ENCODE assay signal across 8 cellular contexts in genomic region chr14:73762375-73762822, GRCh38. TPM values are rescaled to one million over a fixed set of nuclear protein-coding genes. Genes with fewer than 3 reads are reported as not detected.
DNase-seq lines count a peak whose midpoint lies in the region; ATAC-seq, FAIRE-seq and TF ChIP-seq lines count a peak whose summit lies in the region.

No MANE protein-coding gene starts in this region.

- peaks cover 21% of the 10 kb centered on the region for H4K20me1 ChIP-seq in OCI-LY3 (ENCODE audit: insufficient read depth, low read length)
- H4K20me1 ChIP-seq in HepG2 (ENCODE audit: insufficient read depth, low read length): peaks cover 22% of the 10 kb centered on the region

- FAIRE-seq in HepG2 (lab: Jason Lieb, UNC): no peak

- TF ChIP-seq RAD21 in HepG2 (CRISPR knock-in tag; IDR thresholded peaks at IDR 0.05): no peak

- H3K9ac ChIP-seq in OCI-LY3 (ENCODE audit: low read length): peak overlapping the region; percentile 70
- H3K9ac ChIP-seq in HepG2 (ENCODE audit: insufficient read depth, low read depth, low read length): peak overlapping the region; percentile 49; the same call in 1 of the 2 replicates

- no peak for TF ChIP-seq POLR2A in HepG2 (IDR thresholded peaks at IDR 0.05; ENCODE audit: insufficient read depth in 1 of 2, low read depth in 2 of 2, low read length in 2 of 2)

- H3K4me2 ChIP-seq in OCI-LY3 (ENCODE audit: low read length) (peak overlapping the region; percentile 78), HepG2 (ENCODE audit: low read depth, low read length) (peak overlapping the region; percentile 43)

- H3K27ac ChIP-seq in OCI-LY3 (ENCODE audit: low read length) (peak overlapping the region; percentile 85), HepG2 (ENCODE audit: extremely low read length, insufficient read depth, low read length) (peak overlapping the region; percentile 66)

- H3K4me3 ChIP-seq in OCI-LY3 (ENCODE audit: low read length) (peak overlapping the region; percentile 87), HepG2 (replicated peaks in 1 of 3; ENCODE audit: insufficient read depth in 1 of 3, low read depth in 2 of 3, low read length in 3 of 3) (no peak overlapping the region)

- no peaks in the 10 kb centered on the region for H3K27me3 ChIP-seq in OCI-LY3 (ENCODE audit: low read depth, low read length)
- no peaks in the 10 kb centered on the region for H3K27me3 ChIP-seq in HepG2 (ENCODE audit: control insufficient read depth in 1 of 2, insufficient read depth in 2 of 2, low read length in 2 of 2)

- in situ Hi-C loops in HepG2 (cut with HindIII; ENCODE audit: extremely low pct_ligation_motif_present, low pct_unique_long_range_greater_than_20kb): no loop called here

- H2AFZ ChIP-seq in OCI-LY3 (ENCODE audit: low read depth, low read length) (no peak overlapping the region), HepG2 (ENCODE audit: low read length) (no peak overlapping the region)

- CTCF ChIA-PET in HepG2 (lab: Yijun Ruan, JAX; ENCODE audit: low intra/inter-chr PET ratio, low total read pairs): no interaction called here

- no TSS peak for BruUV-seq in HepG2 (replicated peaks; lab: Mats Ljungman, UMichigan)

- H3K4me1 ChIP-seq in OCI-LY3 (ENCODE audit: low read length): peaks cover 67% of the 10 kb centered on the region
- peaks cover 78% of the 10 kb centered on the region for H3K4me1 ChIP-seq in HepG2 (ENCODE audit: insufficient read depth, low read length)

- H3K36me3 ChIP-seq in OCI-LY3 (replicated peaks; ENCODE audit: low read depth, low read length) (peaks cover 9% of the 10 kb centered on the region), HepG2 (replicated peaks in 1 of 2; ENCODE audit: control insufficient read depth in 1 of 2, insufficient read depth in 2 of 2, low read length in 2 of 2) (no peaks in the 10 kb centered on the region)

- H3K79me2 ChIP-seq in OCI-LY3 (ENCODE audit: low read length) (peaks cover 71% of the 10 kb centered on the region), HepG2 (ENCODE audit: insufficient read depth, low read length) (peaks cover 83% of the 10 kb centered on the region)

- intact Hi-C loops in HepG2 (cut with micrococcal nuclease; ENCODE audit: unreplicated experiment): no loop called here

- TF ChIP-seq EP300 in HepG2 (IDR thresholded peaks at IDR 0.05; ENCODE audit: low read depth in 2 of 2, low read length in 2 of 2) (no peak), HepG2 (CRISPR knock-in tag; IDR thresholded peaks at IDR 0.05; ENCODE audit: borderline replicate concordance) (no peak)

- POLR2A ChIA-PET in HepG2 (lab: Yijun Ruan, JAX): interaction anchor here (1.1 to 4.3 kb wide), 2 partner anchors 9 to 24 kb away, joined by 4 to 29 read pairs; no protein-coding TSS in a partner anchor

- 57% methylated on average over 8 of the region's 8 CpGs for WGBS in HepG2 (ENCODE audit: low lambda C conversion rate)

- peak; percentile 11 to 30 for DNase-seq in AML-193 (lab: John Stamatoyannopoulos, UW)
- no peak for DNase-seq in HepG2 (ENCODE audit: low spot score)
- no peak for DNase-seq in RKO (ENCODE audit: low spot score)
- no peak for DNase-seq in NCI-H1930 (lab: John Stamatoyannopoulos, UW)
- DNase-seq in AG08396 (ENCODE audit: low spot score): no peak
- no peak for DNase-seq in islet precursor cell

- H3K9me3 ChIP-seq in OCI-LY3 (ENCODE audit: insufficient read depth, low read length) (no peaks in the 10 kb centered on the region), HepG2 (ENCODE audit: low read length) (no peaks in the 10 kb centered on the region)

- ATAC-seq in GM18517 (IDR thresholded peaks at IDR 0.05; ENCODE audit: unreplicated experiment) (peak; percentile 34), HepG2 (no peak)

- TF ChIP-seq CTCF in OCI-LY3 (IDR thresholded peaks at IDR 0.05; ENCODE audit: low read depth, low read length): no peak
- no peak for TF ChIP-seq CTCF in HepG2 (CRISPR knock-in tag; IDR thresholded peaks at IDR 0.05)

TF ChIP-seq in HepG2, 621 proteins besides CTCF, POLR2A, EP300 and RAD21:
- TF ChIP-seq SAP130 (CRISPR knock-in tag; IDR thresholded peaks at IDR 0.05; ENCODE audit: low read depth) (0 out of 2 replicates have a peak, but pooled peaks have one; percentile 37), ELF3 (CRISPR knock-in tag; IDR thresholded peaks at IDR 0.05) (0 out of 2 replicates have a peak, but pooled peaks have one; percentile 19), NFE2L2 (IDR thresholded peaks at IDR 0.05; ENCODE audit: low read length) (peak; percentile 26; the same call in 1 of the 2 replicates), ZNF251 (CRISPR knock-in tag; IDR thresholded peaks at IDR 0.05) (no peak), ELF1 (CRISPR knock-in tag; IDR thresholded peaks at IDR 0.05) (0 out of 2 replicates have a peak, but pooled peaks have one; percentile 39), PATZ1 (CRISPR knock-in tag; IDR thresholded peaks at IDR 0.05) (peak; percentile 47)

RNA-seq across cellular contexts. Expression of gene PNMA1, which starts 48.2 kb away (rescaled TPM):
- total RNA-seq in HepG2 (2016; rRNA removed; fragmentation: Illumina TruSeq; extraction: Trizol): 8.3 and 10.7 TPM in 2 replicates
- total RNA-seq in HepG2 (2016; cell fraction: cytosol; rRNA removed; fragmentation: Illumina TruSeq; extraction: Trizol; ENCODE audit: low read depth): 1.8 and 1.9 TPM in 2 replicates
- total RNA-seq in HepG2 (2016; cell fraction: insoluble cytoplasmic fraction; rRNA removed; fragmentation: Illumina TruSeq; extraction: Trizol): 8.5 and 12.1 TPM in 2 replicates
- 7.8 and 8.3 TPM in 2 replicates for total RNA-seq in HepG2 (2016; cell fraction: membrane; rRNA removed; fragmentation: Illumina TruSeq; extraction: Trizol)
- total RNA-seq in HepG2 (2016; cell fraction: nucleus; rRNA removed; fragmentation: Illumina TruSeq; extraction: Trizol): 8.6 and 9.7 TPM in 2 replicates
- polyA plus RNA-seq in HepG2 (2011; rRNA removed): 6.6 and 7.0 TPM in 2 replicates
- polyA plus RNA-seq in HepG2 (2011; cell fraction: cytosol; rRNA removed): 5.3 and 6.7 TPM in 2 replicates
- 6.4 and 7.7 TPM in 2 replicates for polyA plus RNA-seq in HepG2 (2011; cell fraction: nucleus; rRNA removed)
- polyA plus RNA-seq in HepG2 (2012): 14.1 and 14.8 TPM in 2 replicates
- polyA plus RNA-seq in HepG2 (2016; cell fraction: cytosol; fragmentation: Illumina TruSeq; extraction: Trizol; ENCODE audit: low read depth): 2.5 and 2.9 TPM in 2 replicates
- 18.3 and 20.9 TPM in 2 replicates for polyA plus RNA-seq in HepG2 (2016; cell fraction: insoluble cytoplasmic fraction; fragmentation: Illumina TruSeq; extraction: Trizol; ENCODE audit: low read depth)
- 7.0 and 8.6 TPM in 2 replicates for polyA plus RNA-seq in HepG2 (2016; cell fraction: membrane; fragmentation: Illumina TruSeq; extraction: Trizol; ENCODE audit: low read depth)
- 17.9 and 18.6 TPM in 2 replicates for polyA plus RNA-seq in HepG2 (2016; cell fraction: nucleus; fragmentation: Illumina TruSeq; extraction: Trizol; ENCODE audit: insufficient read depth, low read depth)
- 5.1 and 5.4 TPM in 2 replicates for polyA minus RNA-seq in HepG2 (2011; rRNA and poly(A)+ RNA removed; ENCODE audit: low replicate concordance)
- 5.6 and 6.3 TPM in 2 replicates for polyA minus RNA-seq in HepG2 (2011; cell fraction: cytosol; rRNA and poly(A)+ RNA removed)
- 4.8 and 7.0 TPM in 2 replicates for polyA minus RNA-seq in HepG2 (2011; cell fraction: nucleus; rRNA and poly(A)+ RNA removed)

Comparison
In these comparisons a context has a peak if more than half of its experiments do, and no peak if none do; other contexts are left out.
1. DNase-seq: peak in AML-193 (2 of 2); none in HepG2 (single experiment), RKO (single experiment), NCI-H1930 (0 of 2), AG08396 (single experiment) and islet precursor cell (single experiment).